Comparison of ENCODE assay signal across 8 cellular contexts in the genomic region with DNA sequence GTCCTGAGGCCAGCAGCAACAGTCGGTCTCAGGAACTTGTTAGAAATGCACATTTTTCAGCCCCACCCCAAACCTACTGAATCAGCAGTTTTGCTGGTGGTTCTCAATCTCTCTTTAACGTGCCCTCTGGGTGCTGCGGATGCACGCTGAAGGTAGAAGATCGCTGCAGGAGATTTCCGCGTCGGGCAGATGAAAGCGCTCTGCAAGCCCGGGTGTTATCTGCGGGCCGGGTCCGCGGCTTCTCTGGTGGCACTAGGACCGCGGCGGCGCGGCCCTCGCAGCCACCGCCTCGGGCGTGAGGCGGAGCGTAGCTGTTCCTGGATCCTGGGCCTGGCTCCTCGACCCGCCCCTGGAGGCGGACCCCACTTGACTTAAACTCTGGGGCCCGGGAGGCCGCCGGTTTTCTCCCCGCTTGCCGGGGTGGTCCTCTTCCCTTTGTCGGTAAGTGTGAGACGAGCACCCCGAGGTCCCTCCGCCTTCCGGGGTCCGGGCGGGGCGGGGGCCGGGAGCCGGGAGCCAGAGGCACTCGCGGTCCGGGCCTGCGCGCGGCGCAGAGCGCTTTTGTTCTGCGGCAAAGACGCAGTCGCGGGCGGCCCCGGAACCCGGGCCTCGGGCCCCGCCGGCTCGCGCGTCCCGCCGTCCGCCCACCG. TPM values are rescaled to one million over a fixed set of nuclear protein-coding genes. Genes with fewer than 3 reads are reported as not detected.
DNase-seq lines count a peak whose midpoint lies in the region; ATAC-seq, FAIRE-seq and TF ChIP-seq lines count a peak whose summit lies in the region.

A gene with protein sequence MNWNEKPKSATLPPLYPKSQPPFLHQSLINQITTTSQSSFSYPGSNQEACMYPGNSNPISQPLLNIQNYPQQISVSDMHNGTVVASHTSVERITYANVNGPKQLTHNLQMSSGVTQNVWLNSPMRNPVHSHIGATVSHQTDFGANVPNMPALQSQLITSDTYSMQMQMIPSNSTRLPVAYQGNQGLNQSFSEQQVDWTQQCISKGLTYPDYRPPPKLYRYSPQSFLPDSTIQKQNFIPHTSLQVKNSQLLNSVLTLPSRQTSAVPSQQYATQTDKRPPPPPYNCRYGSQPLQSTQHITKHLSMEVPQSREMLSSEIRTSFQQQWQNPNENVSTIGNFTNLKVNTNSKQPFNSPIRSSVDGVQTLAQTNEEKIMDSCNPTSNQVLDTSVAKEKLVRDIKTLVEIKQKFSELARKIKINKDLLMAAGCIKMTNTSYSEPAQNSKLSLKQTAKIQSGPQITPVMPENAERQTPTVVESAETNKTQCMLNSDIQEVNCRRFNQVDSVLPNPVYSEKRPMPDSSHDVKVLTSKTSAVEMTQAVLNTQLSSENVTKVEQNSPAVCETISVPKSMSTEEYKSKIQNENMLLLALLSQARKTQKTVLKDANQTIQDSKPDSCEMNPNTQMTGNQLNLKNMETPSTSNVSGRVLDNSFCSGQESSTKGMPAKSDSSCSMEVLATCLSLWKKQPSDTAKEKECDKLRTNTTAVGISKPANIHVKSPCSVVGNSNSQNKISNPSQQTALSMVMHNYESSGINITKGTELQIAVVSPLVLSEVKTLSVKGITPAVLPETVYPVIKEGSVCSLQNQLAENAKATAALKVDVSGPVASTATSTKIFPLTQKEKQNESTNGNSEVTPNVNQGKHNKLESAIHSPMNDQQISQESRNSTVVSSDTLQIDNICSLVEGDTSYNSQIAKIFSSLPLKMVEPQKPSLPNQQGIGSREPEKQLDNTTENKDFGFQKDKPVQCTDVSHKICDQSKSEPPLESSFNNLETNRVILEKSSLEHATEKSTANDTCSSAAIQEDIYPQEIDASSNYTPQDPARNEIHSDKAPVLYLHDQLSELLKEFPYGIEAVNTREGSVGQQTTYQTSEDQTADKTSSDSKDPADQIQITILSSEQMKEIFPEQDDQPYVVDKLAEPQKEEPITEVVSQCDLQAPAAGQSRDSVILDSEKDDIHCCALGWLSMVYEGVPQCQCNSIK (N-terminal part only) (plus strand): TSS at position 365 of the 650 bp plus-strand sequence. CDS start 21,541 bp downstream, outside the sequence.

- no peaks in the 10 kb centered on the region for H3K27me3 Mint-ChIP-seq in astrocyte (ENCODE audit: low read depth, unreplicated experiment)

- peaks cover 7% of the 10 kb centered on the region for H3K9me3 Mint-ChIP-seq in astrocyte (ENCODE audit: unreplicated experiment)

- peak; percentile 62 for DNase-seq in GM18507 (ENCODE audit: extremely low spot score, insufficient read length, low read depth)
- peak; percentile 79 to 88 for DNase-seq in NCI-H1930 (lab: John Stamatoyannopoulos, UW)
- DNase-seq in T-helper 22 cell (ENCODE audit: low read depth), result peak; percentile 78
- DNase-seq in astrocyte (ENCODE audit: low read depth), result peak; percentile 74
- peak; percentile 86 for DNase-seq in hepatic stellate cell (ENCODE audit: low spot score)
- peak in 1 of 2 donors; percentile 91 for DNase-seq in vagina (ENCODE audit: extremely low spot score in 2 of 2)

- TF ChIP-seq POLR2A in vagina (IDR thresholded peaks at IDR 0.05), result peak in 1 of 2 donors; percentile 60

- H3K36me3 Mint-ChIP-seq in astrocyte (ENCODE audit: low read depth, unreplicated experiment), result peaks cover 13% of the 10 kb centered on the region

- peak within 1 kb of the TSS; percentile 94 for H3K4me3 Mint-ChIP-seq in astrocyte (ENCODE audit: unreplicated experiment)

- FAIRE-seq in GM18507 (lab: Jason Lieb, UNC), result peak; percentile 90
- FAIRE-seq in astrocyte (lab: Jason Lieb, UNC), result no peak

- peak within 1 kb of the TSS; percentile 88 for H3K27ac Mint-ChIP-seq in astrocyte (ENCODE audit: unreplicated experiment)

- peak within 1 kb of the TSS; percentile 62 for H3K27ac ChIP-seq in astrocyte (ENCODE audit: low read depth, low read length)
- H3K27ac ChIP-seq in rectal smooth muscle tissue (ENCODE audit: low read depth, low read length), result peak within 1 kb of the TSS; percentile 48
- peak within 1 kb of the TSS; percentile 89 for H3K27ac ChIP-seq in vagina

- H4K20me1 ChIP-seq in astrocyte (ENCODE audit: insufficient read depth, low read length), result peaks cover 17% of the 10 kb centered on the region

- no peaks in the 10 kb centered on the region for H3K9me3 ChIP-seq in astrocyte (ENCODE audit: insufficient read depth, low read depth, low read length)
- no peaks in the 10 kb centered on the region for H3K9me3 ChIP-seq in vagina

- H3K4me1 Mint-ChIP-seq in astrocyte (ENCODE audit: low read depth, unreplicated experiment), result peaks cover 25% of the 10 kb centered on the region

- intact Hi-C loops in vagina (cut with DNase I), result no loop called here

- peak within 1 kb of the TSS; percentile 92 for H3K4me3 ChIP-seq in astrocyte (ENCODE audit: insufficient read depth, low read depth, low read length)
- peak within 1 kb of the TSS; percentile 65 for H3K4me3 ChIP-seq in rectal smooth muscle tissue (ENCODE audit: low read length)
- H3K4me3 ChIP-seq in vagina, result peak within 1 kb of the TSS; percentile 75 to 83

- H3K4me1 ChIP-seq in astrocyte (ENCODE audit: insufficient read depth, low read length) (peaks cover 13% of the 10 kb centered on the region), rectal smooth muscle tissue (ENCODE audit: control insufficient read depth, insufficient read depth, low read length) (peaks cover 13% of the 10 kb centered on the region), vagina (peaks cover 48% of the 10 kb centered on the region)

- H3K4me2 ChIP-seq in astrocyte (ENCODE audit: low read length), result peak within 1 kb of the TSS; percentile 91

- TF ChIP-seq CTCF in astrocyte (IDR thresholded peaks at IDR 0.05; ENCODE audit: insufficient read depth, low read depth, low read length) (no peak), vagina (IDR thresholded peaks at IDR 0.05) (no peak)

- H3K27me3 ChIP-seq in astrocyte (ENCODE audit: insufficient read depth, low read length), result no peaks in the 10 kb centered on the region
- no peaks in the 10 kb centered on the region for H3K27me3 ChIP-seq in rectal smooth muscle tissue (ENCODE audit: control insufficient read depth, insufficient read depth, low read length)
- H3K27me3 ChIP-seq in vagina, result no peaks in the 10 kb centered on the region

- peaks cover 37% of the 10 kb centered on the region for H3K79me2 ChIP-seq in astrocyte (ENCODE audit: insufficient read depth, low read length)

- H3K9ac ChIP-seq in astrocyte (ENCODE audit: low read length) (peak within 1 kb of the TSS; percentile 83), rectal smooth muscle tissue (ENCODE audit: low read length) (peak within 1 kb of the TSS; percentile 61)

- H3K36me3 ChIP-seq in astrocyte (ENCODE audit: insufficient read depth, low read length), result peaks cover 4% of the 10 kb centered on the region
- H3K36me3 ChIP-seq in rectal smooth muscle tissue (ENCODE audit: control insufficient read depth, insufficient read depth, low read length), result peaks cover 2% of the 10 kb centered on the region
- peaks cover 0 to 8% of the 10 kb centered on the region in 2 donors for H3K36me3 ChIP-seq in vagina

- ATAC-seq in HG02973 (IDR thresholded peaks at IDR 0.05; ENCODE audit: unreplicated experiment), result peak; percentile 87

- H2AFZ ChIP-seq in astrocyte (ENCODE audit: low read depth, low read length), result peak within 1 kb of the TSS; percentile 80

RNA-seq across cellular contexts. Expression of the gene that starts here (rescaled TPM):
- total RNA-seq in astrocyte, result 19.9 and 22.2 TPM in 2 replicates
- 76.1 TPM for total RNA-seq in vagina
